ENCODE assay signal across 8 cellular contexts in the genomic region with DNA sequence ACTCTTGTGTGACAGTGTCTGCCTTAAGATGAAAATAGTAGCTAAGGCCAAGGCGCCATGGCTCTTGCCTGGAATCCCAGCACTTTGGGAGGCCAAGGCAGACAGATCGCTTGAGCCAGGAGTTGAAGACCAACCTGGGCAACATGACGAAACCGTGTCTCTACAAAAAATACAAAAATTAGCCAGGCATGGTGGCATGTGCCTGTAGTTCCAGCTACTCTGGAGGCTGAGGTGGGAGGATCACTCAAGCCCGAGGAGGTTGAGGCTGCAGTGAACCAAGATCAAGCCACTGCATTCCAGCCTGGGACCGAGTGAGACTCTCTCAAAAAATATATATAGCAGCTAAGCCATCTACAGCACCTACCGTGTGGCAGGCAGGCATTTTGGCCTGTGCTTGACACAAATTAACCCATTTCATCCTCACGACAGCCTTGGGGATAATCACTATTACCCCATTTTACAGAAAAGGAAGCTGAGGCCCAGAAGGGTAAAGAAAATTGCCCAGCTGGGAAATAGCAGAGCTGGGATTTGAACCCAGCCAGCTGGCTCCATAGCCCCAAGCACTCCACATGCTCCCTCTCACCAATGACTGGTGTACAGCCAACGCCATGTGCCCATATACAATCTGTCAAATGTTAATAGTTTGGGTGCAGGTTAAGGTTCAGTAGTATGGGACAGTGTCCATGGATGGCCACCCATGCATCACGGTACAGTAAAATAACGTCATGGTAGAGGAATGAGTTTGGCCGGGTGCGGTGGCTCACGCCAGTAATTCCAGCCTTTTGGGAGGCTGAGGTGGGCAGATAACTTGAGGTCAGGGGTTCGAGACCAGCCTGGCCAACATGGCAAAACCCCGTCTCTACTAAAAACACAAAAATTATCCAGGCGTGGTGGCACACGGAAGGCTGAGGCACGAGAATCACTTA. TPM values are rescaled to one million over a fixed set of nuclear protein-coding genes. Genes with fewer than 3 reads are reported as not detected.
A peak's percentile ranks its signal among the peaks of the same experiment; 100 is the strongest.
DNase-seq lines count a peak whose midpoint lies in the region; ATAC-seq and TF ChIP-seq lines count a peak whose summit lies in the region.

No MANE protein-coding gene starts in this region.

- peaks cover 8% of the 10 kb centered on the region; the same call in 1 of the 2 replicates for H4K20me1 ChIP-seq in HCT116 (ENCODE audit: insufficient read depth)

- H3K9me3 ChIP-seq in HCT116 (ENCODE audit: control insufficient read depth in 1 of 2, insufficient read depth in 1 of 2, low read depth in 1 of 2, low read length in 2 of 2) = no peaks in the 10 kb centered on the region
- H3K9me3 ChIP-seq in adrenal gland (replicated peaks in 1 of 3) = no peaks in the 10 kb centered on the region

- RAD21 ChIA-PET in HCT116 (lab: Charles Lee; ENCODE audit: low non-redundant PET in 1 of 2, low total read pairs in 2 of 2, uncharacterized antibody in 2 of 2, unreplicated experiment in 2 of 2) = interaction anchor here in 1 of 2 experiments (0.5 to 0.8 kb wide), 2 partner anchors 44 to 50 kb away, joined by 3 read pairs; no protein-coding TSS in a partner anchor

- H3K36me3 ChIP-seq in HCT116 (ENCODE audit: control insufficient read depth in 1 of 2, insufficient read depth in 2 of 2, low read length in 2 of 2) = peaks cover 25 to 41% of the 10 kb centered on the region in 2 experiments; a peak in 3 of 4 replicates
- H3K36me3 ChIP-seq in adrenal gland (replicated peaks in 1 of 2) = peaks cover 0 to 23% of the 10 kb centered on the region in 2 donors

- H3K9me2 ChIP-seq in HCT116 (ENCODE audit: insufficient read depth) = no peaks in the 10 kb centered on the region

- no peak for TF ChIP-seq RAD21 in HCT116 (IDR thresholded peaks at IDR 0.05; ENCODE audit: low read depth)

- DNase-seq in HCT116 (ENCODE audit: low read depth, low spot score) (no peak), adrenal gland (no peak), lower leg skin (ENCODE audit: low spot score in 2 of 2) (no peak), NCI-H1092 treated with DMSO at 0.1 percent for 48 hours (lab: John Stamatoyannopoulos, UW) (no peak), AML-193 (lab: John Stamatoyannopoulos, UW) (no peak)
- DNase-seq in stimulated activated naive CD4-positive, alpha-beta T cell (lab: John Stamatoyannopoulos, UW) = no peak

- H3K4me3 ChIP-seq in HCT116 (replicated peaks in 1 of 2; ENCODE audit: low read depth in 1 of 2, low read length in 2 of 2) = peak overlapping the region; percentile 93 to 96
- H3K4me3 ChIP-seq in adrenal gland = peak overlapping the region in 1 of 4 donors; percentile 72
- peak overlapping the region; percentile 93 for H3K4me3 ChIP-seq in lower leg skin (ENCODE audit: low read depth, poor library complexity, severe bottlenecking)

- TSS peak; percentile 89 for BruUV-seq in HCT116 (replicated peaks; lab: Mats Ljungman, UMichigan)

- intact Hi-C loops in HCT116 (cut with micrococcal nuclease) = loop anchor here (5.0 kb wide), 1 partner anchor 47 kb away; no protein-coding TSS in a partner anchor
- intact Hi-C loops in adrenal gland (cut with DNase I) = no loop called here
- intact Hi-C loops in lower leg skin (cut with DNase I; ENCODE audit: low total_unique reads) = no loop called here

- H3K4me1 ChIP-seq in HCT116 (ENCODE audit: control insufficient read depth in 1 of 2, insufficient read depth in 2 of 2, low read length in 2 of 2) (peaks cover 30 to 58% of the 10 kb centered on the region in 2 experiments), adrenal gland (replicated peaks in 1 of 2) (peaks cover 0 to 19% of the 10 kb centered on the region in 2 donors)

- peaks cover 81% of the 10 kb centered on the region for H3K79me2 ChIP-seq in HCT116 (ENCODE audit: insufficient read depth, low read length)

- peak overlapping the region; percentile 77 for H3K4me2 ChIP-seq in HCT116 (ENCODE audit: low read length)

- TF ChIP-seq POLR2A in HCT116 (IDR thresholded peaks at IDR 0.05; ENCODE audit: borderline replicate concordance, extremely low read depth, insufficient read depth, insufficient read length) (no peak), adrenal gland (IDR thresholded peaks at IDR 0.05) (no peak), lower leg skin (IDR thresholded peaks at IDR 0.05) (no peak)

- H2AFZ ChIP-seq in HCT116 (ENCODE audit: low read depth, low read length, poor library complexity, severe bottlenecking) = no peak overlapping the region

- WGBS in adrenal gland, 4 donors = 77 to 83% (median 81%) methylated on average over 19 of the region's 19 CpGs
- 45 to 59% methylated on average over 19 of the region's 19 CpGs for WGBS in lower leg skin, 2 donors

- peak overlapping the region; percentile 93 for H3K27ac ChIP-seq in 22Rv1
- H3K27ac ChIP-seq in HCT116 (ENCODE audit: low read depth, low read length) = peak overlapping the region; percentile 91
- peak overlapping the region in 4 of 5 donors; percentile 56 to 89 (median 78) for H3K27ac ChIP-seq in adrenal gland

- POLR2A ChIA-PET in HCT116 (lab: Charles Lee) = interaction anchor here (0.6 to 1.6 kb wide), 5 partner anchors 9 to 71 kb away, joined by 3 to 5 read pairs (median 3); no protein-coding TSS in a partner anchor

- no peak for ATAC-seq in HCT116
- no peak for ATAC-seq in GM21381 (IDR thresholded peaks at IDR 0.05; ENCODE audit: unreplicated experiment)

- H3K27me3 ChIP-seq in HCT116 (ENCODE audit: insufficient read depth, low read length) = no peaks in the 10 kb centered on the region
- peaks cover 4% of the 10 kb centered on the region for H3K27me3 ChIP-seq in adrenal gland

- TF ChIP-seq CTCF in 22Rv1 (IDR thresholded peaks at IDR 0.05) (no peak), HCT116 (IDR thresholded peaks at IDR 0.05 in 2 of 3, conservative IDR thresholded peaks at IDR 0.05 in 1 of 3; ENCODE audit: borderline replicate concordance in 1 of 3, insufficient read depth in 1 of 3, low read depth in 2 of 3, low read length in 2 of 3) (no peak), adrenal gland (IDR thresholded peaks at IDR 0.05) (no peak), lower leg skin (IDR thresholded peaks at IDR 0.05) (no peak)

- CTCF ChIA-PET in HCT116 (lab: Charles Lee) = interaction anchor here (1.2 to 2.3 kb wide), 4 partner anchors 18 to 55 kb away, joined by 3 to 7 read pairs (median 4); no protein-coding TSS in a partner anchor

- H3K9ac ChIP-seq in HCT116 (ENCODE audit: low read length) = peak overlapping the region; percentile 92

TF ChIP-seq in HCT116, 20 proteins besides CTCF, POLR2A, EP300 and RAD21:
- TF ChIP-seq SIN3A (IDR thresholded peaks at IDR 0.05; ENCODE audit: low read depth) = no peak
- TF ChIP-seq JUND (IDR thresholded peaks at IDR 0.05) = no peak
- no peak for TF ChIP-seq EZH2phosphoT487 (IDR thresholded peaks at IDR 0.05; ENCODE audit: borderline replicate concordance)
- TF ChIP-seq, protein P1, sequence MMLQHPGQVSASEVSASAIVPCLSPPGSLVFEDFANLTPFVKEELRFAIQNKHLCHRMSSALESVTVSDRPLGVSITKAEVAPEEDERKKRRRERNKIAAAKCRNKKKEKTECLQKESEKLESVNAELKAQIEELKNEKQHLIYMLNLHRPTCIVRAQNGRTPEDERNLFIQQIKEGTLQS (IDR thresholded peaks at IDR 0.05) = no peak
- no peak for TF ChIP-seq ZFX (IDR thresholded peaks at IDR 0.05)
- no peak for TF ChIP-seq CEBPB (IDR thresholded peaks at IDR 0.05; ENCODE audit: low read depth)
- TF ChIP-seq CBX3 (IDR thresholded peaks at IDR 0.05; ENCODE audit: low read depth) = no peak
- TF ChIP-seq FOSL1 (IDR thresholded peaks at IDR 0.05; ENCODE audit: low read depth) = no peak
- TF ChIP-seq EZH2 (IDR thresholded peaks at IDR 0.05) = no peak
TF ChIP-seq in HCT116: peak in this region for 0.

RNA-seq across cellular contexts. Expression of a gene that starts 3.1 kb away (rescaled TPM):
- total RNA-seq in HCT116 (2021; ENCODE audit: unreplicated experiment) = 284 TPM
- 346 and 361 TPM in 2 replicates for polyA plus RNA-seq in HCT116 (2012)
- total RNA-seq in adrenal gland = 10 to 100 TPM; 16.6 to 56.9 (median 34.2) TPM
- polyA plus RNA-seq in adrenal gland = 10 to 100 TPM; 13.3 to 32.3 (median 14.7) TPM
- 100 to 1,000 TPM in 3 of 4 donors, 10 to 100 TPM in 1; 59.3 to 181 (median 137) TPM for total RNA-seq in lower leg skin

RNA-seq across cellular contexts. Expression of a gene that starts 39.1 kb away (rescaled TPM):
- total RNA-seq in HCT116 (2021; ENCODE audit: unreplicated experiment) = 107 TPM
- 95.1 and 137 TPM in 2 replicates for polyA plus RNA-seq in HCT116 (2012)
- 10 to 100 TPM; 46.6 to 85.7 (median 66.8) TPM for total RNA-seq in adrenal gland
- 10 to 100 TPM; 22.3 to 92.8 (median 65.3) TPM for polyA plus RNA-seq in adrenal gland
- total RNA-seq in lower leg skin = 10 to 100 TPM; 81.5 to 97.6 (median 93.5) TPM

RNA-seq across cellular contexts. Expression of a gene that starts 39.5 kb away (rescaled TPM):
- total RNA-seq in HCT116 (2021; ENCODE audit: unreplicated experiment) (19.4 TPM), adrenal gland (10 to 100 TPM in 7 of 8 donors, 1 to 10 TPM in 1; 9.6 to 31.2 (median 16.7) TPM), lower leg skin (10 to 100 TPM in 3 of 4 donors, 1 to 10 TPM in 1; 9.4 to 16.1 (median 12.8) TPM)
- polyA plus RNA-seq in HCT116 (2012) = 9.0 and 13.3 TPM in 2 replicates
- polyA plus RNA-seq in adrenal gland = 10 to 100 TPM in 2 of 3 donors, 1 to 10 TPM in 1; 5.5 to 19.1 (median 13.6) TPM
